ENCODE assay signal across 2 cellular contexts in genomic region chr3:34005886-34006285, GRCh38.
TF ChIP-seq lines count a peak whose summit lies in the region.

No MANE protein-coding gene starts in this region.

TF ChIP-seq in GM23338, 12 proteins besides CTCF, POLR2A, EP300 and RAD21 (continued from another document):
- no peak for TF ChIP-seq REST (IDR thresholded peaks at IDR 0.05; ENCODE audit: unreplicated experiment)
- no peak for TF ChIP-seq JUNB (IDR thresholded peaks at IDR 0.05; ENCODE audit: unreplicated experiment)
- no peak for TF ChIP-seq ZNF462 (CRISPR knock-in tag; IDR thresholded peaks at IDR 0.05)
TF ChIP-seq in GM23338: peak in this region for 0.

TF ChIP-seq in HepG2, 621 proteins besides CTCF, POLR2A, EP300 and RAD21 (continued from another document):
- no peak for TF ChIP-seq ZBTB14 (CRISPR knock-in tag; IDR thresholded peaks at IDR 0.05)
- no peak for TF ChIP-seq THYN1 (CRISPR knock-in tag; IDR thresholded peaks at IDR 0.05; ENCODE audit: borderline replicate concordance, low read depth)
- TF ChIP-seq CBX5 (CRISPR knock-in tag; IDR thresholded peaks at IDR 0.05; ENCODE audit: borderline replicate concordance): no peak
- no peak for TF ChIP-seq YY1 (IDR thresholded peaks at IDR 0.05; ENCODE audit: insufficient read depth, insufficient replicate concordance, low read depth, low read length)
- TF ChIP-seq ZNF367 (CRISPR knock-in tag; IDR thresholded peaks at IDR 0.05; ENCODE audit: borderline replicate concordance): no peak
- no peak for TF ChIP-seq ZNF446 (CRISPR knock-in tag; IDR thresholded peaks at IDR 0.05)
- TF ChIP-seq ARNT (IDR thresholded peaks at IDR 0.05): no peak
- no peak for TF ChIP-seq ELF1 (CRISPR knock-in tag; IDR thresholded peaks at IDR 0.05)
- TF ChIP-seq ZNF136 (CRISPR knock-in tag; IDR thresholded peaks at IDR 0.05; ENCODE audit: low read depth): no peak
- no peak for TF ChIP-seq DBP (CRISPR knock-in tag; IDR thresholded peaks at IDR 0.05; ENCODE audit: not compliant biosample characterization)
- no peak for TF ChIP-seq ZNF629 (CRISPR knock-in tag; conservative IDR thresholded peaks at IDR 0.05)
